In the genomic region with DNA sequence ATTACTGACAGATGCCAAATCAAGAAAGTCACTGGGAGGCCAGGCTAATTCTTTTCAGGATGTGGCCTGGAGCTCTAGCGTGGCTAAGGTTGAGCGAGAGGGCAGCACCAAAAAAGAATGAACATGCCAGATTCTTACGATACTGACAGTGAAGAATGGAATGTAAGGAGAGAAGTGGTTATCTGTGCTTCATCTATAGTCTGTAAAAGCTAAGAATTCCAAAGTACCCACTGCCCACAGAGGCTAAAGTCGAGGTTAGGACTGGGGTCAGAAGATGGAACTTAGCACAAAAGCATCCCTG, we compare ENCODE assay signal across 18 cellular contexts. TPM values are rescaled to one million over a fixed set of nuclear protein-coding genes. Genes with fewer than 3 reads are reported as not detected.
A peak's percentile ranks its signal among the peaks of the same experiment; 100 is the strongest.
DNase-seq lines count a peak whose midpoint lies in the region; FAIRE-seq and TF ChIP-seq lines count a peak whose summit lies in the region.
"Had no signal": no experiment of that assay in that cellular context is flagged by ENCODE, and none has a peak within 500 bp of the region (broad histone marks: within the 10 kb centered on the region; RNA-seq: fewer than 3 reads in every experiment).

No MANE protein-coding gene starts in this region.

- H3K27ac Mint-ChIP-seq in endodermal cell, result peak overlapping the region; percentile 38
- H3K27ac Mint-ChIP-seq: activated CD4-positive, alpha-beta memory T cell treated with anti-CD3 and anti-CD28 coated beads for 36 hours; stimulated activated naive CD8-positive, alpha-beta T cell treated with anti-CD3 and anti-CD28 coated beads, Interleukin-15, Interleukin-2, amounts not matched to agents 100 ng/mL and 50 ng/mL, for 24 hours; T-helper 2 cell treated with Interferon-gamma antibody and Interleukin-4, amounts not matched to agents 5 μg/mL and 100 μg/mL, for 36 hours had no signal

- H3K9me3 ChIP-seq in endodermal cell (ENCODE audit: control insufficient read depth, low read length), result no peaks in the 10 kb centered on the region
- H3K9me3 ChIP-seq: right lobe of liver had no signal

- no peak for FAIRE-seq in RCC 7860 (lab: Jason Lieb, UNC)

- H3K4me3 ChIP-seq in endodermal cell (ENCODE audit: low read length), result no peak overlapping the region
- H3K4me3 ChIP-seq: right lobe of liver had no signal

- H3K27ac ChIP-seq in endodermal cell (ENCODE audit: low read depth, low read length), result peak overlapping the region; percentile 13
- H3K27ac ChIP-seq: right lobe of liver had no signal

- H3K27me3 Mint-ChIP-seq in endodermal cell (ENCODE audit: insufficient read depth), result no peaks in the 10 kb centered on the region
- H3K27me3 Mint-ChIP-seq: activated CD4-positive, alpha-beta memory T cell treated with anti-CD3 and anti-CD28 coated beads for 36 hours; naive thymus-derived CD8-positive, alpha-beta T cell; stimulated activated naive CD8-positive, alpha-beta T cell treated with anti-CD3 and anti-CD28 coated beads, Interleukin-15, Interleukin-2, amounts not matched to agents 100 ng/mL and 50 ng/mL, for 24 hours had no signal

- no peak overlapping the region for H3K4me3 Mint-ChIP-seq in endodermal cell
- H3K4me3 Mint-ChIP-seq: activated CD4-positive, alpha-beta memory T cell treated with anti-CD3 and anti-CD28 coated beads for 36 hours; naive thymus-derived CD8-positive, alpha-beta T cell; stimulated activated naive CD8-positive, alpha-beta T cell treated with anti-CD3 and anti-CD28 coated beads, Interleukin-15, Interleukin-2, amounts not matched to agents 100 ng/mL and 50 ng/mL, for 24 hours; T-helper 2 cell treated with Interferon-gamma antibody and Interleukin-4, amounts not matched to agents 5 μg/mL and 100 μg/mL, for 36 hours had no signal

- H3K4me1 ChIP-seq in endodermal cell (ENCODE audit: control insufficient read depth, insufficient read depth, low read length), result no peaks in the 10 kb centered on the region
- H3K4me1 ChIP-seq: right lobe of liver had no signal

- peaks cover 70% of the 10 kb centered on the region for H3K36me3 Mint-ChIP-seq in endodermal cell (ENCODE audit: low read depth)

- H3K4me1 Mint-ChIP-seq in endodermal cell, result peaks cover 3% of the 10 kb centered on the region

- H3K9ac ChIP-seq in endodermal cell (ENCODE audit: extremely low read depth, low read length, poor library complexity, severe bottlenecking), result no peak overlapping the region

- no peaks in the 10 kb centered on the region for H3K27me3 ChIP-seq in endodermal cell (ENCODE audit: control insufficient read depth, insufficient read depth, low read length, poor library complexity, severe bottlenecking)
- H3K27me3 ChIP-seq: right lobe of liver had no signal

- WGBS in endodermal cell (ENCODE audit: insufficient coverage in 1 of 2, insufficient read length in 1 of 2), 2 experiments, result 73 to 95% methylated on average over 4 of the region's 4 CpGs

- no peak for TF ChIP-seq CTCF in endodermal cell (conservative IDR thresholded peaks at IDR 0.05)

- H3K36me3 ChIP-seq in endodermal cell (ENCODE audit: control insufficient read depth, insufficient read depth, low read length), result peaks cover 77% of the 10 kb centered on the region

- peak; percentile 93 for DNase-seq in EH (ENCODE audit: low read depth)
- peak; percentile 26 for DNase-seq in RCC 7860 (ENCODE audit: low spot score)
- DNase-seq in endodermal cell, result no peak
- DNase-seq in non-pigmented ciliary epithelial cell (ENCODE audit: low read depth), result peak; percentile 38
- no peak for DNase-seq in T1000 (lab: John Stamatoyannopoulos, UW)
- no peak for DNase-seq in NCI-H1417 treated with DMSO at 0.1 percent for 48 hours (lab: John Stamatoyannopoulos, UW)
- DNase-seq in effector CD8-positive, alpha-beta T cell (lab: John Stamatoyannopoulos, UW), result no peak
- no peak for DNase-seq in activated CD8-positive, alpha-beta memory T cell treated with anti-CD3 and anti-CD28 coated beads, Interleukin-2, amount 50 U/mL, for 4 hours
- DNase-seq: activated CD4-positive, alpha-beta memory T cell treated with anti-CD3 and anti-CD28 coated beads for 36 hours; activated naive CD4-positive, alpha-beta T cell treated with anti-CD3 and anti-CD28 coated beads, Interleukin-2, amount 50 U/mL, for 16 hours; cortex of kidney; GF-D8; naive thymus-derived CD8-positive, alpha-beta T cell; NCI-H1048; NCI-H2227 treated with DMSO at 0.1 percent for 48 hours; right lobe of liver had no signal

- no peaks in the 10 kb centered on the region for H3K9me3 Mint-ChIP-seq in endodermal cell
- H3K9me3 Mint-ChIP-seq: activated CD4-positive, alpha-beta memory T cell treated with anti-CD3 and anti-CD28 coated beads for 36 hours; naive thymus-derived CD8-positive, alpha-beta T cell; stimulated activated naive CD8-positive, alpha-beta T cell treated with anti-CD3 and anti-CD28 coated beads, Interleukin-15, Interleukin-2, amounts not matched to agents 100 ng/mL and 50 ng/mL, for 24 hours; T-helper 2 cell treated with Interferon-gamma antibody and Interleukin-4, amounts not matched to agents 5 μg/mL and 100 μg/mL, for 36 hours had no signal

RNA-seq across cellular contexts. Expression of a gene that starts 32.7 kb away (rescaled TPM):
- under 1 TPM; 0.62 to 0.66 TPM for total RNA-seq in endodermal cell
- 0.53 TPM for polyA plus RNA-seq in endodermal cell (2013, experiment 1 of 2)
- polyA plus RNA-seq in endodermal cell (2013, experiment 2 of 2), result 0.54 TPM

RNA-seq across cellular contexts. Expression of a gene that starts 35.5 kb away (rescaled TPM):
- total RNA-seq in endodermal cell, result 10 to 100 TPM; 66.0 to 71.3 TPM
- polyA plus RNA-seq in endodermal cell (2013, experiment 1 of 2), result 104 TPM
- polyA plus RNA-seq in endodermal cell (2013, experiment 2 of 2), result 93.5 TPM

RNA-seq across cellular contexts. Expression of a gene that starts 48.2 kb away (rescaled TPM):
- 10 to 100 TPM; 25.3 to 33.4 TPM for total RNA-seq in endodermal cell
- polyA plus RNA-seq in endodermal cell (2013, experiment 1 of 2), result 17.1 TPM
- 15.9 TPM for polyA plus RNA-seq in endodermal cell (2013, experiment 2 of 2)

RNA-seq across cellular contexts. Expression of a gene that starts 48.6 kb away (rescaled TPM):
- 10 to 100 TPM; 68.4 to 77.6 TPM for total RNA-seq in endodermal cell
- polyA plus RNA-seq in endodermal cell (2013, experiment 1 of 2), result 60.0 TPM
- polyA plus RNA-seq in endodermal cell (2013, experiment 2 of 2), result 50.1 TPM

Comparison
In these comparisons a context has a peak if more than half of its experiments do, and no peak if none do; other contexts are left out.
1. DNase-seq: peak in EH (single experiment), RCC 7860 (single experiment) and non-pigmented ciliary epithelial cell (single experiment); none in endodermal cell (single experiment), T1000 (single experiment), NCI-H1417 treated with DMSO at 0.1 percent for 48 hours (single experiment), effector CD8-positive, alpha-beta T cell (single experiment) and activated CD8-positive, alpha-beta memory T cell treated with anti-CD3 and anti-CD28 coated beads, Interleukin-2, amount 50 U/mL, for 4 hours (single experiment).